ENCODE assay signal across 1 cellular context in genomic region chr1:93471284-93471683, GRCh38.
TF ChIP-seq lines count a peak whose summit lies in the region.

No MANE protein-coding gene starts in this region.

TF ChIP-seq in H1, 55 proteins besides CTCF, POLR2A, EP300 and RAD21:
- TF ChIP-seq FOSL1 (IDR thresholded peaks at IDR 0.05; ENCODE audit: insufficient read depth, low read depth, low read length), result no peak
- TF ChIP-seq TEAD4 (IDR thresholded peaks at IDR 0.05; ENCODE audit: low read depth, low read length), result peak; percentile 94
- no peak for TF ChIP-seq ATF3 (IDR thresholded peaks at IDR 0.05; ENCODE audit: insufficient read depth, low read depth, low read length)
- TF ChIP-seq TCF12 (IDR thresholded peaks at IDR 0.05; ENCODE audit: low read depth, low read length), result 0 out of 2 replicates have a peak, but pooled peaks have one; percentile 22
- no peak for TF ChIP-seq SP4 (IDR thresholded peaks at IDR 0.05; ENCODE audit: low read length)
- 0 out of 2 replicates have a peak, but pooled peaks have one; percentile 11 for TF ChIP-seq CEBPB (IDR thresholded peaks at IDR 0.05; ENCODE audit: low read depth, low read length)
- no peak for TF ChIP-seq TAF7 (optimal IDR thresholded peaks at IDR 0.05; ENCODE audit: borderline replicate concordance, low read depth, low read length)
- no peak for TF ChIP-seq HDAC6 (IDR thresholded peaks at IDR 0.05; ENCODE audit: low read depth, low read length)
- TF ChIP-seq MAFK (IDR thresholded peaks at IDR 0.05; ENCODE audit: low read depth, low read length), result no peak
- no peak for TF ChIP-seq POU5F1 (IDR thresholded peaks at IDR 0.05; ENCODE audit: low read depth, low read length)
- no peak for TF ChIP-seq ASH2L (IDR thresholded peaks at IDR 0.05; ENCODE audit: low read length)
- TF ChIP-seq NRF1 (IDR thresholded peaks at IDR 0.05; ENCODE audit: low read depth, low read length), result no peak
